Comparison of ENCODE assay signal across 11 cellular contexts in the genomic region with DNA sequence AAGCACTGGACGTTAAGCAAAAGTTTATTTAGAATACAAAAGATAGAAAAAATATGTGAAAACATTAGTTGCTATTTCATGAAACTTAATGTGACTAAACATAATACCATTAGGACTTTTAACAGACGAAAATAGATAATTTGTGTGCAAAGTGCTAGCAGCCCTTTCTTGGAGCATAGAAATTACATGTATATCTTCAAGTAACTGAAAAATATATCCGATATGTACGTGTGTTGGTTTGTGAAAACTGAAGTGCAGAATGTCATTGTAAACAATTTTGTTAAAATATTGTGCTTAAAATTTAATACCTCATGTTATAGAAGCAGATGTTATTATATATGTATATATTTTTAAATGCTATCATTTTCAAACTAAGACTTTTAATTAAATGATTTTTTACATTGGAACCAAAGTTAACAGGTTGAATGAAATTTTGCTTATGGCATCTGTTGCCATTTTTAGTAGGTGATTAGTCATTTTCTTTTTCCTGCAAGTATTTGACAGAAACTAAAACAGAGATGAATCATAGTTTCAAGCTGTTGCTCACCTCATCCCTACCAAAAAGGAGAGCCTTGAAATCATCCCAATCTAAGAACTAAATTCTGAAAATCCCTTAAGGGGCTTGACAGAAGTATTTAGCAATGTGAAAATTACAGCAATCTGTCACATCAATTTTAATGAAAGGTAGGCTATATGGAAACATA.
DNase-seq lines count a peak whose midpoint lies in the region; ATAC-seq and TF ChIP-seq lines count a peak whose summit lies in the region.
"Had no signal": no experiment of that assay in that cellular context is flagged by ENCODE, and none has a peak within 500 bp of the region (broad histone marks: within the 10 kb centered on the region; RNA-seq: fewer than 3 reads in every experiment).

No MANE protein-coding gene starts in this region.

- no peak for TF ChIP-seq CTCF in GM13977 (IDR thresholded peaks at IDR 0.05; ENCODE audit: extremely low read depth, insufficient read depth, missing control alignments)
- TF ChIP-seq CTCF in HFF-Myc (IDR thresholded peaks at IDR 0.05; ENCODE audit: low read depth, low read length, missing control alignments): no peak
- no peak for TF ChIP-seq CTCF in right atrium auricular region (IDR thresholded peaks at IDR 0.05)

- no peak overlapping the region for H3K27ac ChIP-seq in right atrium auricular region
- H3K27ac ChIP-seq: ascending aorta had no signal

- H3K36me3 ChIP-seq in right atrium auricular region: no peaks in the 10 kb centered on the region
- H3K36me3 ChIP-seq: ascending aorta had no signal

- in situ Hi-C loops in GM13977 (cut with MboI; ENCODE audit: low pct_unique_long_range_greater_than_20kb, low sequenced_read_pairs, unreplicated experiment): no loop called here

- DNase-seq in GM13977 (ENCODE audit: low spot score) (peak; percentile 21), HFF-Myc (ENCODE audit: extremely low read depth, low read depth) (peak; percentile 15), NCI-H446 (lab: John Stamatoyannopoulos, UW) (peak; percentile 47 to 84), lung microvascular endothelial cell (ENCODE audit: low read depth in 2 of 2) (peak; percentile 3 to 63), head of caudate nucleus (no peak), right atrium auricular region (ENCODE audit: low spot score) (no peak)
- DNase-seq: GDM1 had no signal

- no peaks in the 10 kb centered on the region for H3K4me1 ChIP-seq in right atrium auricular region

- H3K9me3 ChIP-seq in right atrium auricular region: no peaks in the 10 kb centered on the region

- no peak for ATAC-seq in GM19452 (IDR thresholded peaks at IDR 0.05; ENCODE audit: unreplicated experiment)
- no peak for ATAC-seq in HG03457 (IDR thresholded peaks at IDR 0.05; ENCODE audit: unreplicated experiment)
- ATAC-seq: stimulated activated effector memory CD8-positive, alpha-beta T cell treated with anti-CD3 and anti-CD28 coated beads, Interleukin-12 subunit alpha, Interleukin-12 subunit beta, amount 100 ng/mL, for 72 hours had no signal

- H3K27me3 ChIP-seq in right atrium auricular region: no peaks in the 10 kb centered on the region
- H3K27me3 ChIP-seq: ascending aorta had no signal

- H3K4me3 ChIP-seq in HFF-Myc (replicated peaks; ENCODE audit: low read depth, low read length) (no peak overlapping the region), right atrium auricular region (no peak overlapping the region)
- H3K4me3 ChIP-seq: ascending aorta had no signal

- intact Hi-C loops in head of caudate nucleus (cut with DNase I): no loop called here

Comparison
In these comparisons a context has a peak if more than half of its experiments do, and no peak if none do; other contexts are left out.
1. DNase-seq: peak in GM13977 (single experiment), HFF-Myc (single experiment), NCI-H446 (2 of 2) and lung microvascular endothelial cell (2 of 2); none in head of caudate nucleus (0 of 42) and right atrium auricular region (single experiment).